ENCODE assay signal across 1 cellular context in the genomic region with DNA sequence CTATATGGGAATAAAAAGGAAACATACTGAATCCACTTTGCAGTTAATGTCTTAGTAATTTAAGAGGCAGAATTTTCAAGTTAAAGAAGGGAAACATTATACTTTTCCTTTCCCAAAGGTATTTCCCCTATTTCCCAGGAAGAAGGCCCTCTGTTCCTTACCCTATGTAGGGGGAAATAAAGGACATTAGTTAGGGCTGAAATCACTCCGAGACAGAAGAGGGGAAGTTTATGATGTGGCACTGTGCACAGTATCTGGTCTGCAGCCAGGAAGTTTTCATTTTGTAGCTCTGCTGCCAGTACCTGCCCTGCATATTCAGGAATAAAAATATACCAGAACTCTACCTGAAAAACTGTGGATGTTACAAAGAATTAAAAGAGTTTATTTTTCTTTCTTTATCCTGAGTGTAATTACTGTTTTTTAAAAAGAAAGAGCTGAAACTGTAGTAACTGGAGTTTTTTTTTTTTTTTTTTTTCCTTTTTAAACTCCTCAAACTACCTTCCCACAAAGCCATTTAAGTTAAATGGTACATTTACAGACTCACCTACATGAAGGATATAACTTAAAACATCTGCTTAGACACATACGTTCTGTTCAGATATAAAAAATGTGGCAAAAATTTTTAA.
A peak's percentile ranks its signal among the peaks of the same experiment; 100 is the strongest.
TF ChIP-seq lines count a peak whose summit lies in the region.

No MANE protein-coding gene starts in this region.

TF ChIP-seq in GM12878, 131 proteins besides CTCF, POLR2A, EP300 and RAD21 (continued from another document and continues in another):
- TF ChIP-seq, protein P1, sequence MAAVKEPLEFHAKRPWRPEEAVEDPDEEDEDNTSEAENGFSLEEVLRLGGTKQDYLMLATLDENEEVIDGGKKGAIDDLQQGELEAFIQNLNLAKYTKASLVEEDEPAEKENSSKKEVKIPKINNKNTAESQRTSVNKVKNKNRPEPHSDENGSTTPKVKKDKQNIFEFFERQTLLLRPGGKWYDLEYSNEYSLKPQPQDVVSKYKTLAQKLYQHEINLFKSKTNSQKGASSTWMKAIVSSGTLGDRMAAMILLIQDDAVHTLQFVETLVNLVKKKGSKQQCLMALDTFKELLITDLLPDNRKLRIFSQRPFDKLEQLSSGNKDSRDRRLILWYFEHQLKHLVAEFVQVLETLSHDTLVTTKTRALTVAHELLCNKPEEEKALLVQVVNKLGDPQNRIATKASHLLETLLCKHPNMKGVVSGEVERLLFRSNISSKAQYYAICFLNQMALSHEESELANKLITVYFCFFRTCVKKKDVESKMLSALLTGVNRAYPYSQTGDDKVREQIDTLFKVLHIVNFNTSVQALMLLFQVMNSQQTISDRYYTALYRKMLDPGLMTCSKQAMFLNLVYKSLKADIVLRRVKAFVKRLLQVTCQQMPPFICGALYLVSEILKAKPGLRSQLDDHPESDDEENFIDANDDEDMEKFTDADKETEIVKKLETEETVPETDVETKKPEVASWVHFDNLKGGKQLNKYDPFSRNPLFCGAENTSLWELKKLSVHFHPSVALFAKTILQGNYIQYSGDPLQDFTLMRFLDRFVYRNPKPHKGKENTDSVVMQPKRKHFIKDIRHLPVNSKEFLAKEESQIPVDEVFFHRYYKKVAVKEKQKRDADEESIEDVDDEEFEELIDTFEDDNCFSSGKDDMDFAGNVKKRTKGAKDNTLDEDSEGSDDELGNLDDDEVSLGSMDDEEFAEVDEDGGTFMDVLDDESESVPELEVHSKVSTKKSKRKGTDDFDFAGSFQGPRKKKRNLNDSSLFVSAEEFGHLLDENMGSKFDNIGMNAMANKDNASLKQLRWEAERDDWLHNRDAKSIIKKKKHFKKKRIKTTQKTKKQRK (IDR thresholded peaks at IDR 0.05; ENCODE audit: low read depth, low read length) = no peak
- TF ChIP-seq, protein P2, sequence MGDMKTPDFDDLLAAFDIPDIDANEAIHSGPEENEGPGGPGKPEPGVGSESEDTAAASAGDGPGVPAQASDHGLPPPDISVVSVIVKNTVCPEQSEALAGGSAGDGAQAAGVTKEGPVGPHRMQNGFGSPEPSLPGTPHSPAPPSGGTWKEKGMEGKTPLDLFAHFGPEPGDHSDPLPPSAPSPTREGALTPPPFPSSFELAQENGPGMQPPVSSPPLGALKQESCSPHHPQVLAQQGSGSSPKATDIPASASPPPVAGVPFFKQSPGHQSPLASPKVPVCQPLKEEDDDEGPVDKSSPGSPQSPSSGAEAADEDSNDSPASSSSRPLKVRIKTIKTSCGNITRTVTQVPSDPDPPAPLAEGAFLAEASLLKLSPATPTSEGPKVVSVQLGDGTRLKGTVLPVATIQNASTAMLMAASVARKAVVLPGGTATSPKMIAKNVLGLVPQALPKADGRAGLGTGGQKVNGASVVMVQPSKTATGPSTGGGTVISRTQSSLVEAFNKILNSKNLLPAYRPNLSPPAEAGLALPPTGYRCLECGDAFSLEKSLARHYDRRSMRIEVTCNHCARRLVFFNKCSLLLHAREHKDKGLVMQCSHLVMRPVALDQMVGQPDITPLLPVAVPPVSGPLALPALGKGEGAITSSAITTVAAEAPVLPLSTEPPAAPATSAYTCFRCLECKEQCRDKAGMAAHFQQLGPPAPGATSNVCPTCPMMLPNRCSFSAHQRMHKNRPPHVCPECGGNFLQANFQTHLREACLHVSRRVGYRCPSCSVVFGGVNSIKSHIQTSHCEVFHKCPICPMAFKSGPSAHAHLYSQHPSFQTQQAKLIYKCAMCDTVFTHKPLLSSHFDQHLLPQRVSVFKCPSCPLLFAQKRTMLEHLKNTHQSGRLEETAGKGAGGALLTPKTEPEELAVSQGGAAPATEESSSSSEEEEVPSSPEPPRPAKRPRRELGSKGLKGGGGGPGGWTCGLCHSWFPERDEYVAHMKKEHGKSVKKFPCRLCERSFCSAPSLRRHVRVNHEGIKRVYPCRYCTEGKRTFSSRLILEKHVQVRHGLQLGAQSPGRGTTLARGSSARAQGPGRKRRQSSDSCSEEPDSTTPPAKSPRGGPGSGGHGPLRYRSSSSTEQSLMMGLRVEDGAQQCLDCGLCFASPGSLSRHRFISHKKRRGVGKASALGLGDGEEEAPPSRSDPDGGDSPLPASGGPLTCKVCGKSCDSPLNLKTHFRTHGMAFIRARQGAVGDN (IDR thresholded peaks at IDR 0.05) = no peak
- TF ChIP-seq GABPA (IDR thresholded peaks at IDR 0.05; ENCODE audit: low read depth) (0 out of 2 replicates have a peak, but pooled peaks have one; percentile 32), STAT3 (IDR thresholded peaks at IDR 0.05; ENCODE audit: low read depth, low read length) (no peak), PRDM15 (CRISPR knock-in tag; IDR thresholded peaks at IDR 0.05) (peak; percentile 30; the same call in 1 of the 2 replicates), FOS (IDR thresholded peaks at IDR 0.05; ENCODE audit: borderline replicate concordance, extremely low read depth, insufficient read length) (no peak), CHD1 (IDR thresholded peaks at IDR 0.05; ENCODE audit: low read depth, low read length) (no peak), IKZF1 (conservative IDR thresholded peaks at IDR 0.05) (peak; percentile 66), ZBED1 (IDR thresholded peaks at IDR 0.05; ENCODE audit: borderline replicate concordance) (no peak), SP1 (IDR thresholded peaks at IDR 0.05; ENCODE audit: low read depth, low read length) (no peak), YY1 (IDR thresholded peaks at IDR 0.05; ENCODE audit: low read depth, low read length) (no peak), NKRF (conservative IDR thresholded peaks at IDR 0.05) (no peak; the same call in 1 of the 2 replicates), RFX5 (IDR thresholded peaks at IDR 0.05; ENCODE audit: low read depth, low read length) (no peak), CBFB (IDR thresholded peaks at IDR 0.05; ENCODE audit: low read depth) (no peak), ATF2 (IDR thresholded peaks at IDR 0.05; ENCODE audit: low read length) (no peak)
- TF ChIP-seq, protein P3, sequence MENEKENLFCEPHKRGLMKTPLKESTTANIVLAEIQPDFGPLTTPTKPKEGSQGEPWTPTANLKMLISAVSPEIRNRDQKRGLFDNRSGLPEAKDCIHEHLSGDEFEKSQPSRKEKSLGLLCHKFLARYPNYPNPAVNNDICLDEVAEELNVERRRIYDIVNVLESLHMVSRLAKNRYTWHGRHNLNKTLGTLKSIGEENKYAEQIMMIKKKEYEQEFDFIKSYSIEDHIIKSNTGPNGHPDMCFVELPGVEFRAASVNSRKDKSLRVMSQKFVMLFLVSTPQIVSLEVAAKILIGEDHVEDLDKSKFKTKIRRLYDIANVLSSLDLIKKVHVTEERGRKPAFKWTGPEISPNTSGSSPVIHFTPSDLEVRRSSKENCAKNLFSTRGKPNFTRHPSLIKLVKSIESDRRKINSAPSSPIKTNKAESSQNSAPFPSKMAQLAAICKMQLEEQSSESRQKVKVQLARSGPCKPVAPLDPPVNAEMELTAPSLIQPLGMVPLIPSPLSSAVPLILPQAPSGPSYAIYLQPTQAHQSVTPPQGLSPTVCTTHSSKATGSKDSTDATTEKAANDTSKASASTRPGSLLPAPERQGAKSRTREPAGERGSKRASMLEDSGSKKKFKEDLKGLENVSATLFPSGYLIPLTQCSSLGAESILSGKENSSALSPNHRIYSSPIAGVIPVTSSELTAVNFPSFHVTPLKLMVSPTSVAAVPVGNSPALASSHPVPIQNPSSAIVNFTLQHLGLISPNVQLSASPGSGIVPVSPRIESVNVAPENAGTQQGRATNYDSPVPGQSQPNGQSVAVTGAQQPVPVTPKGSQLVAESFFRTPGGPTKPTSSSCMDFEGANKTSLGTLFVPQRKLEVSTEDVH (IDR thresholded peaks at IDR 0.05; ENCODE audit: low read depth, partially characterized antibody) = no peak
- TF ChIP-seq, protein P4, sequence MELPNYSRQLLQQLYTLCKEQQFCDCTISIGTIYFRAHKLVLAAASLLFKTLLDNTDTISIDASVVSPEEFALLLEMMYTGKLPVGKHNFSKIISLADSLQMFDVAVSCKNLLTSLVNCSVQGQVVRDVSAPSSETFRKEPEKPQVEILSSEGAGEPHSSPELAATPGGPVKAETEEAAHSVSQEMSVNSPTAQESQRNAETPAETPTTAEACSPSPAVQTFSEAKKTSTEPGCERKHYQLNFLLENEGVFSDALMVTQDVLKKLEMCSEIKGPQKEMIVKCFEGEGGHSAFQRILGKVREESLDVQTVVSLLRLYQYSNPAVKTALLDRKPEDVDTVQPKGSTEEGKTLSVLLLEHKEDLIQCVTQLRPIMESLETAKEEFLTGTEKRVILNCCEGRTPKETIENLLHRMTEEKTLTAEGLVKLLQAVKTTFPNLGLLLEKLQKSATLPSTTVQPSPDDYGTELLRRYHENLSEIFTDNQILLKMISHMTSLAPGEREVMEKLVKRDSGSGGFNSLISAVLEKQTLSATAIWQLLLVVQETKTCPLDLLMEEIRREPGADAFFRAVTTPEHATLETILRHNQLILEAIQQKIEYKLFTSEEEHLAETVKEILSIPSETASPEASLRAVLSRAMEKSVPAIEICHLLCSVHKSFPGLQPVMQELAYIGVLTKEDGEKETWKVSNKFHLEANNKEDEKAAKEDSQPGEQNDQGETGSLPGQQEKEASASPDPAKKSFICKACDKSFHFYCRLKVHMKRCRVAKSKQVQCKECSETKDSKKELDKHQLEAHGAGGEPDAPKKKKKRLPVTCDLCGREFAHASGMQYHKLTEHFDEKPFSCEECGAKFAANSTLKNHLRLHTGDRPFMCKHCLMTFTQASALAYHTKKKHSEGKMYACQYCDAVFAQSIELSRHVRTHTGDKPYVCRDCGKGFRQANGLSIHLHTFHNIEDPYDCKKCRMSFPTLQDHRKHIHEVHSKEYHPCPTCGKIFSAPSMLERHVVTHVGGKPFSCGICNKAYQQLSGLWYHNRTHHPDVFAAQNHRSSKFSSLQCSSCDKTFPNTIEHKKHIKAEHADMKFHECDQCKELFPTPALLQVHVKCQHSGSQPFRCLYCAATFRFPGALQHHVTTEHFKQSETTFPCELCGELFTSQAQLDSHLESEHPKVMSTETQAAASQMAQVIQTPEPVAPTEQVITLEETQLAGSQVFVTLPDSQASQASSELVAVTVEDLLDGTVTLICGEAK (IDR thresholded peaks at IDR 0.05; ENCODE audit: borderline replicate concordance) = no peak
- TF ChIP-seq, protein P5, sequence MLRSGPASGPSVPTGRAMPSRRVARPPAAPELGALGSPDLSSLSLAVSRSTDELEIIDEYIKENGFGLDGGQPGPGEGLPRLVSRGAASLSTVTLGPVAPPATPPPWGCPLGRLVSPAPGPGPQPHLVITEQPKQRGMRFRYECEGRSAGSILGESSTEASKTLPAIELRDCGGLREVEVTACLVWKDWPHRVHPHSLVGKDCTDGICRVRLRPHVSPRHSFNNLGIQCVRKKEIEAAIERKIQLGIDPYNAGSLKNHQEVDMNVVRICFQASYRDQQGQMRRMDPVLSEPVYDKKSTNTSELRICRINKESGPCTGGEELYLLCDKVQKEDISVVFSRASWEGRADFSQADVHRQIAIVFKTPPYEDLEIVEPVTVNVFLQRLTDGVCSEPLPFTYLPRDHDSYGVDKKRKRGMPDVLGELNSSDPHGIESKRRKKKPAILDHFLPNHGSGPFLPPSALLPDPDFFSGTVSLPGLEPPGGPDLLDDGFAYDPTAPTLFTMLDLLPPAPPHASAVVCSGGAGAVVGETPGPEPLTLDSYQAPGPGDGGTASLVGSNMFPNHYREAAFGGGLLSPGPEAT (IDR thresholded peaks at IDR 0.05; ENCODE audit: low read depth) = no peak; the same call in 1 of the 2 replicates
- TF ChIP-seq, protein P6, sequence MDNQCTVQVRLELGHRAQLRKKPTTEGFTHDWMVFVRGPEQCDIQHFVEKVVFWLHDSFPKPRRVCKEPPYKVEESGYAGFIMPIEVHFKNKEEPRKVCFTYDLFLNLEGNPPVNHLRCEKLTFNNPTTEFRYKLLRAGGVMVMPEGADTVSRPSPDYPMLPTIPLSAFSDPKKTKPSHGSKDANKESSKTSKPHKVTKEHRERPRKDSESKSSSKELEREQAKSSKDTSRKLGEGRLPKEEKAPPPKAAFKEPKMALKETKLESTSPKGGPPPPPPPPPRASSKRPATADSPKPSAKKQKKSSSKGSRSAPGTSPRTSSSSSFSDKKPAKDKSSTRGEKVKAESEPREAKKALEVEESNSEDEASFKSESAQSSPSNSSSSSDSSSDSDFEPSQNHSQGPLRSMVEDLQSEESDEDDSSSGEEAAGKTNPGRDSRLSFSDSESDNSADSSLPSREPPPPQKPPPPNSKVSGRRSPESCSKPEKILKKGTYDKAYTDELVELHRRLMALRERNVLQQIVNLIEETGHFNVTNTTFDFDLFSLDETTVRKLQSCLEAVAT (IDR thresholded peaks at IDR 0.05) = peak; percentile 25; the same call in 1 of the 2 replicates
